In the genomic region with DNA sequence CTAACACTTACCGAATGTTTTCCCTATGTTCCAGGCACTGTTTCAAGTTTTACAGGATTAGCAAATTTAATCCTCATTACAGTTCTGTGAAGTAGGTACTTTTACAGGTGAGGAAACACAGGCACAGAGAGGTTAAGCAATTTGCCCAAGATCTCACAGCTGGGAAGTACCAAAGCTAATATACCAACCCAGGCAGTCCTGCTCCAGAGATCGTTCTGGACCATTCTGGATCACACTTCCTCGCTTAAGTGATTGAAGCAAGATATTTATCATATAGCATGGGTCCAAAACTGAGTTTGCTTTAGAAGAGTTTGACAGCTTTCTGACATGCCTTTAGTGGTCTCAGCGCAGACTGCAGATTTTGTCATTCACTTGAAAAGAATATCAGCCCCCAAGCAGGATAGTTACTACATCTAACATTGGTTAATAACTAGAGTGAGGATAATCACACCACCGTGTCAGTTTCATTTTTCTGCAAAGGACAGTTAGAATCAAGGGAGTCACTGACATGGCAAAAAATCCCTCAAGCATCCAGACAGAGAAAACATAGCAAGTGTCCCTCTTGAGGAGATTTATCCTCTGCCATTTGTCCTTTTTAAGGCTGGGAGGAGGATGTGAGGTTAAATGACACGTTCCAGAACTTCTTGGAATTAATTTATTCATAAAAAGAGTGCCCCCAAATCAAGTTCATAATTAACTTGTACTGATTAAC, we compare ENCODE assay signal across 2 cellular contexts.
TF ChIP-seq lines count a peak whose summit lies in the region.

No MANE protein-coding gene starts in this region.

TF ChIP-seq in HEK293, 187 proteins besides CTCF, POLR2A, EP300 and RAD21:
- TF ChIP-seq FEZF1 (tag by site-specific recombination; IDR thresholded peaks at IDR 0.05) (peak; percentile 11; the same call in 1 of the 2 replicates), ZNF600 (tag by site-specific recombination; IDR thresholded peaks at IDR 0.05) (peak; percentile 40; the same call in 1 of the 2 replicates), TCF7L2 (IDR thresholded peaks at IDR 0.05; ENCODE audit: borderline replicate concordance, low read depth, low read length) (no peak), ZNF302 (tag by site-specific recombination; IDR thresholded peaks at IDR 0.05; ENCODE audit: low read depth) (no peak), SP2 (tag by site-specific recombination; IDR thresholded peaks at IDR 0.05) (no peak), ZNF768 (tag by site-specific recombination; IDR thresholded peaks at IDR 0.05) (peak; percentile 83)
- TF ChIP-seq, protein P1, sequence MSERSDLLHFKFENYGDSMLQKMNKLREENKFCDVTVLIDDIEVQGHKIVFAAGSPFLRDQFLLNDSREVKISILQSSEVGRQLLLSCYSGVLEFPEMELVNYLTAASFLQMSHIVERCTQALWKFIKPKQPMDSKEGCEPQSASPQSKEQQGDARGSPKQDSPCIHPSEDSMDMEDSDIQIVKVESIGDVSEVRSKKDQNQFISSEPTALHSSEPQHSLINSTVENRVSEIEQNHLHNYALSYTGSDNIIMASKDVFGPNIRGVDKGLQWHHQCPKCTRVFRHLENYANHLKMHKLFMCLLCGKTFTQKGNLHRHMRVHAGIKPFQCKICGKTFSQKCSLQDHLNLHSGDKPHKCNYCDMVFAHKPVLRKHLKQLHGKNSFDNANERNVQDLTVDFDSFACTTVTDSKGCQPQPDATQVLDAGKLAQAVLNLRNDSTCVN (tag by site-specific recombination; optimal IDR thresholded peaks at IDR 0.05): no peak

TF ChIP-seq in GM12878, 131 proteins besides CTCF, POLR2A, EP300 and RAD21:
- TF ChIP-seq, protein P2, sequence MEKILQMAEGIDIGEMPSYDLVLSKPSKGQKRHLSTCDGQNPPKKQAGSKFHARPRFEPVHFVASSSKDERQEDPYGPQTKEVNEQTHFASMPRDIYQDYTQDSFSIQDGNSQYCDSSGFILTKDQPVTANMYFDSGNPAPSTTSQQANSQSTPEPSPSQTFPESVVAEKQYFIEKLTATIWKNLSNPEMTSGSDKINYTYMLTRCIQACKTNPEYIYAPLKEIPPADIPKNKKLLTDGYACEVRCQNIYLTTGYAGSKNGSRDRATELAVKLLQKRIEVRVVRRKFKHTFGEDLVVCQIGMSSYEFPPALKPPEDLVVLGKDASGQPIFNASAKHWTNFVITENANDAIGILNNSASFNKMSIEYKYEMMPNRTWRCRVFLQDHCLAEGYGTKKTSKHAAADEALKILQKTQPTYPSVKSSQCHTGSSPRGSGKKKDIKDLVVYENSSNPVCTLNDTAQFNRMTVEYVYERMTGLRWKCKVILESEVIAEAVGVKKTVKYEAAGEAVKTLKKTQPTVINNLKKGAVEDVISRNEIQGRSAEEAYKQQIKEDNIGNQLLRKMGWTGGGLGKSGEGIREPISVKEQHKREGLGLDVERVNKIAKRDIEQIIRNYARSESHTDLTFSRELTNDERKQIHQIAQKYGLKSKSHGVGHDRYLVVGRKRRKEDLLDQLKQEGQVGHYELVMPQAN (conservative IDR thresholded peaks at IDR 0.05): no peak
- no peak for TF ChIP-seq MYB (IDR thresholded peaks at IDR 0.05; ENCODE audit: borderline replicate concordance, low read depth, low read length)
- TF ChIP-seq, protein P3, sequence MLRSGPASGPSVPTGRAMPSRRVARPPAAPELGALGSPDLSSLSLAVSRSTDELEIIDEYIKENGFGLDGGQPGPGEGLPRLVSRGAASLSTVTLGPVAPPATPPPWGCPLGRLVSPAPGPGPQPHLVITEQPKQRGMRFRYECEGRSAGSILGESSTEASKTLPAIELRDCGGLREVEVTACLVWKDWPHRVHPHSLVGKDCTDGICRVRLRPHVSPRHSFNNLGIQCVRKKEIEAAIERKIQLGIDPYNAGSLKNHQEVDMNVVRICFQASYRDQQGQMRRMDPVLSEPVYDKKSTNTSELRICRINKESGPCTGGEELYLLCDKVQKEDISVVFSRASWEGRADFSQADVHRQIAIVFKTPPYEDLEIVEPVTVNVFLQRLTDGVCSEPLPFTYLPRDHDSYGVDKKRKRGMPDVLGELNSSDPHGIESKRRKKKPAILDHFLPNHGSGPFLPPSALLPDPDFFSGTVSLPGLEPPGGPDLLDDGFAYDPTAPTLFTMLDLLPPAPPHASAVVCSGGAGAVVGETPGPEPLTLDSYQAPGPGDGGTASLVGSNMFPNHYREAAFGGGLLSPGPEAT (IDR thresholded peaks at IDR 0.05; ENCODE audit: low read depth): no peak
- no peak for TF ChIP-seq CBX3 (IDR thresholded peaks at IDR 0.05; ENCODE audit: borderline replicate concordance, low read depth)
- TF ChIP-seq STAT3 (IDR thresholded peaks at IDR 0.05; ENCODE audit: low read depth, low read length): no peak
- TF ChIP-seq PML (IDR thresholded peaks at IDR 0.05; ENCODE audit: low read length): no peak
- TF ChIP-seq YY1 (IDR thresholded peaks at IDR 0.05; ENCODE audit: low read depth, low read length): no peak
- TF ChIP-seq HDAC6 (IDR thresholded peaks at IDR 0.05; ENCODE audit: unreplicated experiment): no peak
- TF ChIP-seq NFYA (IDR thresholded peaks at IDR 0.05; ENCODE audit: borderline replicate concordance, low read depth, low read length): no peak
- TF ChIP-seq NR2C1 (IDR thresholded peaks at IDR 0.05): no peak
- no peak for TF ChIP-seq ESRRA (IDR thresholded peaks at IDR 0.05; ENCODE audit: low read length)
- no peak for TF ChIP-seq NBN (IDR thresholded peaks at IDR 0.05)
- TF ChIP-seq GATAD2B (conservative IDR thresholded peaks at IDR 0.05; ENCODE audit: low read depth): no peak
- TF ChIP-seq CHD2 (IDR thresholded peaks at IDR 0.05; ENCODE audit: borderline replicate concordance, low read depth, low read length): no peak
- no peak for TF ChIP-seq RCOR1 (conservative IDR thresholded peaks at IDR 0.05; ENCODE audit: low read depth, low read length)
- TF ChIP-seq, protein P4, sequence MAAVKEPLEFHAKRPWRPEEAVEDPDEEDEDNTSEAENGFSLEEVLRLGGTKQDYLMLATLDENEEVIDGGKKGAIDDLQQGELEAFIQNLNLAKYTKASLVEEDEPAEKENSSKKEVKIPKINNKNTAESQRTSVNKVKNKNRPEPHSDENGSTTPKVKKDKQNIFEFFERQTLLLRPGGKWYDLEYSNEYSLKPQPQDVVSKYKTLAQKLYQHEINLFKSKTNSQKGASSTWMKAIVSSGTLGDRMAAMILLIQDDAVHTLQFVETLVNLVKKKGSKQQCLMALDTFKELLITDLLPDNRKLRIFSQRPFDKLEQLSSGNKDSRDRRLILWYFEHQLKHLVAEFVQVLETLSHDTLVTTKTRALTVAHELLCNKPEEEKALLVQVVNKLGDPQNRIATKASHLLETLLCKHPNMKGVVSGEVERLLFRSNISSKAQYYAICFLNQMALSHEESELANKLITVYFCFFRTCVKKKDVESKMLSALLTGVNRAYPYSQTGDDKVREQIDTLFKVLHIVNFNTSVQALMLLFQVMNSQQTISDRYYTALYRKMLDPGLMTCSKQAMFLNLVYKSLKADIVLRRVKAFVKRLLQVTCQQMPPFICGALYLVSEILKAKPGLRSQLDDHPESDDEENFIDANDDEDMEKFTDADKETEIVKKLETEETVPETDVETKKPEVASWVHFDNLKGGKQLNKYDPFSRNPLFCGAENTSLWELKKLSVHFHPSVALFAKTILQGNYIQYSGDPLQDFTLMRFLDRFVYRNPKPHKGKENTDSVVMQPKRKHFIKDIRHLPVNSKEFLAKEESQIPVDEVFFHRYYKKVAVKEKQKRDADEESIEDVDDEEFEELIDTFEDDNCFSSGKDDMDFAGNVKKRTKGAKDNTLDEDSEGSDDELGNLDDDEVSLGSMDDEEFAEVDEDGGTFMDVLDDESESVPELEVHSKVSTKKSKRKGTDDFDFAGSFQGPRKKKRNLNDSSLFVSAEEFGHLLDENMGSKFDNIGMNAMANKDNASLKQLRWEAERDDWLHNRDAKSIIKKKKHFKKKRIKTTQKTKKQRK (IDR thresholded peaks at IDR 0.05; ENCODE audit: low read depth, low read length): no peak
- TF ChIP-seq POLR2AphosphoS2 (IDR thresholded peaks at IDR 0.05; ENCODE audit: low read depth, low read length): no peak
- TF ChIP-seq KLF5 (IDR thresholded peaks at IDR 0.05; ENCODE audit: partially characterized antibody): no peak
- TF ChIP-seq, protein P5, sequence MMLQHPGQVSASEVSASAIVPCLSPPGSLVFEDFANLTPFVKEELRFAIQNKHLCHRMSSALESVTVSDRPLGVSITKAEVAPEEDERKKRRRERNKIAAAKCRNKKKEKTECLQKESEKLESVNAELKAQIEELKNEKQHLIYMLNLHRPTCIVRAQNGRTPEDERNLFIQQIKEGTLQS (IDR thresholded peaks at IDR 0.05; ENCODE audit: borderline replicate concordance, extremely low read depth, low read depth, low read length): no peak
